ENCODE assay signal across 8 cellular contexts in the genomic region with DNA sequence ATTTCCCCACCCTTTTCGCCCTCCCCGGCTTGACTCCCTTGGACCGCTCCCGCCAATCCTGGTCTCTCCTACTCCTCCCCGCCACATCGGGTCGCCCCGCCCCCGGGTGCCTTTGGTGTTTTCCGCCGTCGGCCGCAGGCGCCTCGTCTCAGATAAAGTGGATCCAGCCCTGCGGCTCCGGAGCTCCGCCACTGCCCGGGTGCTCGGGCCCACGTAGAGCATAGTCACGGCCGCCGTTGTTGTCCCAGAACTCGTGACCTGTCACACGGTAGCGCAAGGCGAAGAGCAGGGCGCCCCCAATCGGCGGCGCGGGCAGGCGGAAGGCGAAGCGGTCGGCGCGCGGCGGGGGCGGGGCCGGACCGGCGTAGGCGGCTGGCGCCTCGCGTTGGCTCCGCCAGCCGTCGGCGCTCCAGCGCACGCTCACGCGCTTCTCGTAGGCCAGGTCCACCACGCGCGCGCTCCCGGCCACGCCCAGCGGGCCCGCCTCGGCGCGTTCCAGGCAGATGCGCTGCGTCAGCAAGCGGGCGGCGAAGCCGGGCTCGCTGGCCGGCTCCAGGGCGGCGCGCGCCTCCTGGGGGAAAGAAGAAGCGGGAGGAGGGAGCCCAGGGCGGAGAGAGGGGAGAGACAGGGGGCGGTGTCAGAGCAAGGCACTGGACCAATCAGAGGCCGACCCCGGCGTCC. TPM values are rescaled to one million over a fixed set of nuclear protein-coding genes. Genes with fewer than 3 reads are reported as not detected.
DNase-seq lines count a peak whose midpoint lies in the region; ATAC-seq, FAIRE-seq and TF ChIP-seq lines count a peak whose summit lies in the region.

No MANE protein-coding gene starts in this region.

- peaks cover 18% of the 10 kb centered on the region for H3K4me1 Mint-ChIP-seq in progenitor cell of endocrine pancreas (ENCODE audit: low read depth)

- H3K27ac ChIP-seq in adipose tissue (ENCODE audit: low read depth, low read length): peak overlapping the region; percentile 91

- peaks cover 1% of the 10 kb centered on the region for H3K36me3 Mint-ChIP-seq in progenitor cell of endocrine pancreas (ENCODE audit: insufficient read depth)

- H3K9me3 Mint-ChIP-seq in progenitor cell of endocrine pancreas (ENCODE audit: low read depth): no peaks in the 10 kb centered on the region

- intact Hi-C loops in left cardiac atrium (cut with DNase I): no loop called here

- peak; percentile 93 for TF ChIP-seq CTCF in progenitor cell of endocrine pancreas (IDR thresholded peaks at IDR 0.05; ENCODE audit: unreplicated experiment)

- peak; percentile 97 for FAIRE-seq in GM12891 (lab: Jason Lieb, UNC)

- TF ChIP-seq POLR2A in GM12891 (IDR thresholded peaks at IDR 0.05; ENCODE audit: low read depth, low read length): no peak

- peak overlapping the region; percentile 98 for H3K27ac Mint-ChIP-seq in progenitor cell of endocrine pancreas

- no peaks in the 10 kb centered on the region for H3K27me3 Mint-ChIP-seq in progenitor cell of endocrine pancreas

- H3K4me3 Mint-ChIP-seq in progenitor cell of endocrine pancreas (ENCODE audit: low read depth): peak overlapping the region; percentile 88

- 0% methylated on average over 64 to 87 of the region's 87 CpGs for WGBS in adipose tissue, 3 donors

- ATAC-seq in HG02798 (IDR thresholded peaks at IDR 0.05; ENCODE audit: poor library complexity, unreplicated experiment): peak; percentile 81
- ATAC-seq in left cardiac atrium: peak; percentile 87 to 90

- DNase-seq in GM12891 (ENCODE audit: insufficient read length, low spot score): peak; percentile 96
- DNase-seq in NCI-H1417 (lab: John Stamatoyannopoulos, UW): peak; percentile 99 to 100 (median 99)
- DNase-seq in SW 1271 (lab: John Stamatoyannopoulos, UW): peak; percentile 88 to 97
- peak; percentile 98 for DNase-seq in left cardiac atrium
- DNase-seq in progenitor cell of endocrine pancreas (ENCODE audit: low spot score, unreplicated experiment): peak; percentile 98
- DNase-seq in ureter (ENCODE audit: low spot score): peak; percentile 98

TF ChIP-seq in GM12891, 5 proteins besides CTCF, POLR2A, EP300 and RAD21:
- no peak for TF ChIP-seq POU2F2 (IDR thresholded peaks at IDR 0.05; ENCODE audit: low read depth, low read length)
- peak; percentile 59 for TF ChIP-seq PAX5 (IDR thresholded peaks at IDR 0.05; ENCODE audit: insufficient read depth, low read length, severe bottlenecking)
- no peak for TF ChIP-seq SPI1 (IDR thresholded peaks at IDR 0.05; ENCODE audit: low read depth, low read length)
- no peak for TF ChIP-seq POLR2AphosphoS5 (IDR thresholded peaks at IDR 0.05; ENCODE audit: low read depth, low read length)
- TF ChIP-seq TAF1 (IDR thresholded peaks at IDR 0.05; ENCODE audit: low read depth, low read length): peak; percentile 61; the same call in 1 of the 2 replicates

RNA-seq across cellular contexts. Expression of a gene that starts 1.2 kb away (rescaled TPM):
- polyA plus RNA-seq in GM12891 (2012; ENCODE audit: low read depth, missing spikeins): 6.5 TPM
- polyA plus RNA-seq in adipose tissue: 10 to 100 TPM in 1 of 3 donors, 1 to 10 TPM in 2; 6.0 to 16.1 (median 6.2) TPM
- total RNA-seq in left cardiac atrium (1 to 10 TPM; 8.0 to 8.3 TPM), progenitor cell of endocrine pancreas (8.4 and 8.9 TPM in 2 replicates), ureter (28.2 TPM)

RNA-seq across cellular contexts. Expression of a gene that starts 5.2 kb away (rescaled TPM):
- 11.7 TPM for polyA plus RNA-seq in GM12891 (2012; ENCODE audit: low read depth, missing spikeins)
- 100 to 1,000 TPM in 1 of 3 donors, 10 to 100 TPM in 2; 37.9 to 122 (median 58.9) TPM for polyA plus RNA-seq in adipose tissue
- total RNA-seq in left cardiac atrium: 10 to 100 TPM; 46.7 to 47.7 TPM
- 23.7 and 24.3 TPM in 2 replicates for total RNA-seq in progenitor cell of endocrine pancreas
- 51.1 TPM for total RNA-seq in ureter

RNA-seq across cellular contexts. Expression of a gene that starts 15.5 kb away (rescaled TPM):
- polyA plus RNA-seq in GM12891 (2012; ENCODE audit: low read depth, missing spikeins): 6.5 TPM
- 1 to 10 TPM; 3.5 to 6.4 (median 3.8) TPM for polyA plus RNA-seq in adipose tissue
- total RNA-seq in left cardiac atrium (1 to 10 TPM; 8.3 to 8.5 TPM), progenitor cell of endocrine pancreas (21.1 and 22.5 TPM in 2 replicates), ureter (32.7 TPM)

RNA-seq across cellular contexts. Expression of a gene that starts 19.8 kb away (rescaled TPM):
- 128 TPM for polyA plus RNA-seq in GM12891 (2012; ENCODE audit: low read depth, missing spikeins)
- polyA plus RNA-seq in adipose tissue: 100 to 1,000 TPM in 2 of 3 donors, 10 to 100 TPM in 1; 50.4 to 124 (median 110) TPM
- total RNA-seq in left cardiac atrium (10 to 100 TPM; 74.4 to 94.1 TPM), progenitor cell of endocrine pancreas (318 and 338 TPM in 2 replicates), ureter (178 TPM)

RNA-seq across cellular contexts. Expression of a gene that starts 51.3 kb away (rescaled TPM):
- 0.09 TPM for polyA plus RNA-seq in GM12891 (2012; ENCODE audit: low read depth, missing spikeins)
- polyA plus RNA-seq in adipose tissue: 1 to 10 TPM; 8.4 to 9.9 (median 9.5) TPM
- total RNA-seq in left cardiac atrium (10 to 100 TPM; 31.4 to 34.6 TPM), progenitor cell of endocrine pancreas (26.2 and 29.3 TPM in 2 replicates), ureter (35.3 TPM)

Comparison
In these comparisons a context has a peak if more than half of its experiments do, and no peak if none do; other contexts are left out.
1. Peak in every context shown above with its lines: DNase-seq, ATAC-seq and H3K27ac ChIP-seq.